ENCODE assay signal across 9 cellular contexts in genomic region chr9:135887021-135887507, GRCh38. TPM values are rescaled to one million over a fixed set of nuclear protein-coding genes. Genes with fewer than 3 reads are reported as not detected.
DNase-seq lines count a peak whose midpoint lies in the region; ATAC-seq and TF ChIP-seq lines count a peak whose summit lies in the region.
"Had no signal": no experiment of that assay in that cellular context is flagged by ENCODE, and none has a peak within 500 bp of the region (broad histone marks: within the 10 kb centered on the region; RNA-seq: fewer than 3 reads in every experiment).

No MANE protein-coding gene starts in this region.

- H3K4me1 ChIP-seq in BLaER1 treated with 17β-estradiol and CSF1 and Interleukin-3, amounts not matched to agents 10 nM and 100 nM: peaks cover 90 to 96% (median 93%) of the 10 kb centered on the region in 10 experiments

- TF ChIP-seq CTCF in mesothelial cell of epicardium (IDR thresholded peaks at IDR 0.05; ENCODE audit: unreplicated experiment): no peak

- H4K20me1 ChIP-seq in BLaER1 treated with 17β-estradiol and CSF1 and Interleukin-3, amounts not matched to agents 10 nM and 100 nM: peaks cover 99 to 100% (median 100%) of the 10 kb centered on the region in 11 experiments

- H3K9me3 Mint-ChIP-seq in activated T-helper 2 cell treated with anti-CD3 and anti-CD28 coated beads, Interferon-gamma antibody, Interleukin-2, Interleukin-4, amounts not matched to agents 10 μg/mL and 5 μg/mL and 100 μg/mL, durations not matched to agents 14 hours and 24 hours and 36 hours: no peaks in the 10 kb centered on the region
- H3K9me3 Mint-ChIP-seq in mesothelial cell of epicardium: no peaks in the 10 kb centered on the region

- no peaks in the 10 kb centered on the region for H3K36me3 Mint-ChIP-seq in activated T-helper 2 cell treated with anti-CD3 and anti-CD28 coated beads, Interferon-gamma antibody, Interleukin-2, Interleukin-4, amounts not matched to agents 10 μg/mL and 5 μg/mL and 100 μg/mL, durations not matched to agents 14 hours and 24 hours and 36 hours (ENCODE audit: low read depth)
- no peaks in the 10 kb centered on the region for H3K36me3 Mint-ChIP-seq in mesothelial cell of epicardium

- H3K9ac ChIP-seq in BLaER1 treated with 17β-estradiol and CSF1 and Interleukin-3, amounts not matched to agents 10 nM and 100 nM: peak overlapping the region; percentile 67 to 84 (median 76); a peak in 21 of 22 replicates

- H3K9me3 ChIP-seq in BLaER1 treated with 17β-estradiol and CSF1 and Interleukin-3, amounts not matched to agents 10 nM and 100 nM (replicated peaks in 1 of 11): no peaks in the 10 kb centered on the region

- H3K27me3 ChIP-seq in BLaER1 treated with 17β-estradiol and CSF1 and Interleukin-3, amounts not matched to agents 10 nM and 100 nM: no peaks in the 10 kb centered on the region
- H3K27me3 ChIP-seq: cardiac muscle cell had no signal

- H3K4me3 Mint-ChIP-seq in activated T-helper 2 cell treated with anti-CD3 and anti-CD28 coated beads, Interferon-gamma antibody, Interleukin-2, Interleukin-4, amounts not matched to agents 10 μg/mL and 5 μg/mL and 100 μg/mL, durations not matched to agents 14 hours and 24 hours and 36 hours (ENCODE audit: low read depth): peak overlapping the region; percentile 61
- H3K4me3 Mint-ChIP-seq in mesothelial cell of epicardium: no peak overlapping the region

- no peak for DNase-seq in activated T-helper 2 cell treated with anti-CD3 and anti-CD28 coated beads, Interferon-gamma antibody, Interleukin-2, Interleukin-4, amounts not matched to agents 10 μg/mL and 5 μg/mL and 100 μg/mL, durations not matched to agents 14 hours and 24 hours and 36 hours (ENCODE audit: low spot score)
- DNase-seq in mesothelial cell of epicardium (ENCODE audit: low spot score in 2 of 2, unreplicated experiment in 2 of 2): no peak
- no peak for DNase-seq in NCI-H774 (lab: John Stamatoyannopoulos, UW)
- no peak for DNase-seq in NCI-H345 treated with DMSO at 0.1 percent for 48 hours (lab: John Stamatoyannopoulos, UW; ENCODE audit: unreplicated experiment)

- peak overlapping the region; percentile 89 to 100 (median 97) for H3K4me2 ChIP-seq in BLaER1 treated with 17β-estradiol and CSF1 and Interleukin-3, amounts not matched to agents 10 nM and 100 nM

- H3K36me3 ChIP-seq in BLaER1 treated with 17β-estradiol and CSF1 and Interleukin-3, amounts not matched to agents 10 nM and 100 nM: peaks cover 6 to 10% (median 9%) of the 10 kb centered on the region in 11 experiments; a peak in 21 of 22 replicates
- H3K36me3 ChIP-seq: cardiac muscle cell had no signal

- H3K27ac Mint-ChIP-seq in activated T-helper 2 cell treated with anti-CD3 and anti-CD28 coated beads, Interferon-gamma antibody, Interleukin-2, Interleukin-4, amounts not matched to agents 10 μg/mL and 5 μg/mL and 100 μg/mL, durations not matched to agents 14 hours and 24 hours and 36 hours: peak overlapping the region; percentile 56
- H3K27ac Mint-ChIP-seq in mesothelial cell of epicardium: peak overlapping the region; percentile 83

- H3K27me3 Mint-ChIP-seq in activated T-helper 2 cell treated with anti-CD3 and anti-CD28 coated beads, Interferon-gamma antibody, Interleukin-2, Interleukin-4, amounts not matched to agents 10 μg/mL and 5 μg/mL and 100 μg/mL, durations not matched to agents 14 hours and 24 hours and 36 hours (ENCODE audit: low read depth): no peaks in the 10 kb centered on the region
- H3K27me3 Mint-ChIP-seq in mesothelial cell of epicardium (ENCODE audit: low read depth): no peaks in the 10 kb centered on the region

- H3K27ac ChIP-seq in BLaER1 treated with 17β-estradiol and CSF1 and Interleukin-3, amounts not matched to agents 10 nM and 100 nM: peak overlapping the region; percentile 58 to 86 (median 80); a peak in 21 of 22 replicates

- H3K4me1 Mint-ChIP-seq in activated T-helper 2 cell treated with anti-CD3 and anti-CD28 coated beads, Interferon-gamma antibody, Interleukin-2, Interleukin-4, amounts not matched to agents 10 μg/mL and 5 μg/mL and 100 μg/mL, durations not matched to agents 14 hours and 24 hours and 36 hours (ENCODE audit: low read depth): peaks cover 34% of the 10 kb centered on the region
- peaks cover 64% of the 10 kb centered on the region for H3K4me1 Mint-ChIP-seq in mesothelial cell of epicardium

- ATAC-seq in HG03135 (IDR thresholded peaks at IDR 0.05; ENCODE audit: unreplicated experiment): peak; percentile 14
- no peak for ATAC-seq in GM21390 (IDR thresholded peaks at IDR 0.05; ENCODE audit: unreplicated experiment)
- no peak for ATAC-seq in GM21515 (IDR thresholded peaks at IDR 0.05; ENCODE audit: unreplicated experiment)

- intact Hi-C loops in activated T-helper 2 cell treated with anti-CD3 and anti-CD28 coated beads, Interferon-gamma antibody, Interleukin-2, Interleukin-4, amounts not matched to agents 10 μg/mL and 5 μg/mL and 100 μg/mL, durations not matched to agents 14 hours and 24 hours and 36 hours (cut with micrococcal nuclease): no loop called here

- peak overlapping the region; percentile 36 to 67 (median 54) for H3K4me3 ChIP-seq in BLaER1 treated with 17β-estradiol and CSF1 and Interleukin-3, amounts not matched to agents 10 nM and 100 nM
- H3K4me3 ChIP-seq: cardiac muscle cell had no signal

RNA-seq across cellular contexts. Expression of gene CAMSAP1, which starts 20.3 kb away (rescaled TPM):
- 44.2 and 44.4 TPM in 2 replicates for total RNA-seq in activated T-helper 2 cell treated with anti-CD3 and anti-CD28 coated beads, Interferon-gamma antibody, Interleukin-2, Interleukin-4, amounts not matched to agents 10 μg/mL and 5 μg/mL and 100 μg/mL, durations not matched to agents 14 hours and 24 hours and 36 hours
- 62.4 to 64.4 TPM (median 63.3 TPM) in 3 replicates for total RNA-seq in mesothelial cell of epicardium
